1 cellular context compared by ENCODE assay signal in the genomic region with DNA sequence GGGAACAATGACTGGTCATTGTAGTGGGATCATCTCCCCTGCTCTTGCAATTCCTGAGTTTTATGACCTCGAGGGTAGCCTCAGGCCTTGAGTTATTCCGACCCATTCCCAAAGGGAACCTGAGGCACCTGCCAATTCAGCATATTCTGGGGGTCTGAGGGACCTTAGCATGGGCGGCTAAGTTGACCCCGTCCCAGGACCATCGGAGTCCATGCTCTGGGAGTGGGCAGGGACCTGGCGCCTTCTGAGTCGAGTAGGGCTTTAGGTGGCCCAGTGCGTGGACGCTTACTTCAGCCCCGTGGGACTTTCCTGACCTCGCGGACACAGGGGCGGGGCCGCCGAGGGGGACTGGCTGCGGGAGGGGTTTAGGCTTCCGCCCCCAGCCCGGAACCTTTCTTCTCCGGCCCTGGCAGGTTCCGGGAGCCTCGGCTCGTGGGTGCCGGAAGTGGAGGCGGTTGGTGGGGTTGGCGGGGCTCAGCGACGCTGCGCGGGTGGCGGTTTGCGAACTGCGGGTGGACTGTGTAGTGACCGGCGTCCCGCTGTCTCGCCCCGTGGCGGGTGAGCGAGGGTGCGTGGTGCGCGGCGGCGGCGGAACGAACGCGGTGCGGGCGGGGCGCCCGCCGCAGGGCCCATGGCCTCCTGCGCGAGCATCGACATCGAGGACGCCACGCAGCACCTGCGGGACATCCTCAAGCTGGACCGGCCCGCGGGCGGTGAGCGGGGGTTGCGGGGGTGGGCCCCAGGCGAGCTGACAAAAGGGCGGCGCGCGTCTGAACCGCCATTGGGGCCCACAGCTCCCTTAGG.
TF ChIP-seq lines count a peak whose summit lies in the region.

A gene with protein sequence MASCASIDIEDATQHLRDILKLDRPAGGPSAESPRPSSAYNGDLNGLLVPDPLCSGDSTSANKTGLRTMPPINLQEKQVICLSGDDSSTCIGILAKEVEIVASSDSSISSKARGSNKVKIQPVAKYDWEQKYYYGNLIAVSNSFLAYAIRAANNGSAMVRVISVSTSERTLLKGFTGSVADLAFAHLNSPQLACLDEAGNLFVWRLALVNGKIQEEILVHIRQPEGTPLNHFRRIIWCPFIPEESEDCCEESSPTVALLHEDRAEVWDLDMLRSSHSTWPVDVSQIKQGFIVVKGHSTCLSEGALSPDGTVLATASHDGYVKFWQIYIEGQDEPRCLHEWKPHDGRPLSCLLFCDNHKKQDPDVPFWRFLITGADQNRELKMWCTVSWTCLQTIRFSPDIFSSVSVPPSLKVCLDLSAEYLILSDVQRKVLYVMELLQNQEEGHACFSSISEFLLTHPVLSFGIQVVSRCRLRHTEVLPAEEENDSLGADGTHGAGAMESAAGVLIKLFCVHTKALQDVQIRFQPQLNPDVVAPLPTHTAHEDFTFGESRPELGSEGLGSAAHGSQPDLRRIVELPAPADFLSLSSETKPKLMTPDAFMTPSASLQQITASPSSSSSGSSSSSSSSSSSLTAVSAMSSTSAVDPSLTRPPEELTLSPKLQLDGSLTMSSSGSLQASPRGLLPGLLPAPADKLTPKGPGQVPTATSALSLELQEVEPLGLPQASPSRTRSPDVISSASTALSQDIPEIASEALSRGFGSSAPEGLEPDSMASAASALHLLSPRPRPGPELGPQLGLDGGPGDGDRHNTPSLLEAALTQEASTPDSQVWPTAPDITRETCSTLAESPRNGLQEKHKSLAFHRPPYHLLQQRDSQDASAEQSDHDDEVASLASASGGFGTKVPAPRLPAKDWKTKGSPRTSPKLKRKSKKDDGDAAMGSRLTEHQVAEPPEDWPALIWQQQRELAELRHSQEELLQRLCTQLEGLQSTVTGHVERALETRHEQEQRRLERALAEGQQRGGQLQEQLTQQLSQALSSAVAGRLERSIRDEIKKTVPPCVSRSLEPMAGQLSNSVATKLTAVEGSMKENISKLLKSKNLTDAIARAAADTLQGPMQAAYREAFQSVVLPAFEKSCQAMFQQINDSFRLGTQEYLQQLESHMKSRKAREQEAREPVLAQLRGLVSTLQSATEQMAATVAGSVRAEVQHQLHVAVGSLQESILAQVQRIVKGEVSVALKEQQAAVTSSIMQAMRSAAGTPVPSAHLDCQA (N-terminal part only) (plus strand): TSS at position 422 of the 804 bp plus-strand sequence. CDS start 210 bp downstream, at position 632.

TF ChIP-seq in SK-N-SH, 30 proteins besides CTCF, POLR2A, EP300 and RAD21 (continued from another document):
- TF ChIP-seq, protein P1, sequence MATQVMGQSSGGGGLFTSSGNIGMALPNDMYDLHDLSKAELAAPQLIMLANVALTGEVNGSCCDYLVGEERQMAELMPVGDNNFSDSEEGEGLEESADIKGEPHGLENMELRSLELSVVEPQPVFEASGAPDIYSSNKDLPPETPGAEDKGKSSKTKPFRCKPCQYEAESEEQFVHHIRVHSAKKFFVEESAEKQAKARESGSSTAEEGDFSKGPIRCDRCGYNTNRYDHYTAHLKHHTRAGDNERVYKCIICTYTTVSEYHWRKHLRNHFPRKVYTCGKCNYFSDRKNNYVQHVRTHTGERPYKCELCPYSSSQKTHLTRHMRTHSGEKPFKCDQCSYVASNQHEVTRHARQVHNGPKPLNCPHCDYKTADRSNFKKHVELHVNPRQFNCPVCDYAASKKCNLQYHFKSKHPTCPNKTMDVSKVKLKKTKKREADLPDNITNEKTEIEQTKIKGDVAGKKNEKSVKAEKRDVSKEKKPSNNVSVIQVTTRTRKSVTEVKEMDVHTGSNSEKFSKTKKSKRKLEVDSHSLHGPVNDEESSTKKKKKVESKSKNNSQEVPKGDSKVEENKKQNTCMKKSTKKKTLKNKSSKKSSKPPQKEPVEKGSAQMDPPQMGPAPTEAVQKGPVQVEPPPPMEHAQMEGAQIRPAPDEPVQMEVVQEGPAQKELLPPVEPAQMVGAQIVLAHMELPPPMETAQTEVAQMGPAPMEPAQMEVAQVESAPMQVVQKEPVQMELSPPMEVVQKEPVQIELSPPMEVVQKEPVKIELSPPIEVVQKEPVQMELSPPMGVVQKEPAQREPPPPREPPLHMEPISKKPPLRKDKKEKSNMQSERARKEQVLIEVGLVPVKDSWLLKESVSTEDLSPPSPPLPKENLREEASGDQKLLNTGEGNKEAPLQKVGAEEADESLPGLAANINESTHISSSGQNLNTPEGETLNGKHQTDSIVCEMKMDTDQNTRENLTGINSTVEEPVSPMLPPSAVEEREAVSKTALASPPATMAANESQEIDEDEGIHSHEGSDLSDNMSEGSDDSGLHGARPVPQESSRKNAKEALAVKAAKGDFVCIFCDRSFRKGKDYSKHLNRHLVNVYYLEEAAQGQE (IDR thresholded peaks at IDR 0.05; ENCODE audit: low read depth, low read length): peak; percentile 30; the same call in 1 of the 2 replicates
- TF ChIP-seq, protein P2, sequence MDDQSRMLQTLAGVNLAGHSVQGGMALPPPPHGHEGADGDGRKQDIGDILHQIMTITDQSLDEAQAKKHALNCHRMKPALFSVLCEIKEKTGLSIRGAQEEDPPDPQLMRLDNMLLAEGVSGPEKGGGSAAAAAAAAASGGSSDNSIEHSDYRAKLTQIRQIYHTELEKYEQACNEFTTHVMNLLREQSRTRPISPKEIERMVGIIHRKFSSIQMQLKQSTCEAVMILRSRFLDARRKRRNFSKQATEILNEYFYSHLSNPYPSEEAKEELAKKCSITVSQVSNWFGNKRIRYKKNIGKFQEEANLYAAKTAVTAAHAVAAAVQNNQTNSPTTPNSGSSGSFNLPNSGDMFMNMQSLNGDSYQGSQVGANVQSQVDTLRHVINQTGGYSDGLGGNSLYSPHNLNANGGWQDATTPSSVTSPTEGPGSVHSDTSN (IDR thresholded peaks at IDR 0.05): peak; percentile 67
- no peak for TF ChIP-seq FOXJ3 (CRISPR knock-in tag; IDR thresholded peaks at IDR 0.05)
- peak; percentile 70; the same call in 1 of the 2 replicates for TF ChIP-seq ZBTB33 (IDR thresholded peaks at IDR 0.05; ENCODE audit: borderline replicate concordance, low read depth)
- peak; percentile 32; the same call in 1 of the 2 replicates for TF ChIP-seq JUND (IDR thresholded peaks at IDR 0.05)
- peak; percentile 33; the same call in 1 of the 2 replicates for TF ChIP-seq FOSL2 (IDR thresholded peaks at IDR 0.05; ENCODE audit: borderline replicate concordance, low read depth)
- TF ChIP-seq TCF12 (IDR thresholded peaks at IDR 0.05): no peak
- no peak for TF ChIP-seq MEF2A (IDR thresholded peaks at IDR 0.05; ENCODE audit: borderline replicate concordance, low read depth)
- TF ChIP-seq POLR2AphosphoS5 (IDR thresholded peaks at IDR 0.05; ENCODE audit: low read depth, low read length): peak; percentile 91
- peak; percentile 49; the same call in 1 of the 2 replicates for TF ChIP-seq MXI1 (IDR thresholded peaks at IDR 0.05; ENCODE audit: low read depth, low read length)
- peak; percentile 29; the same call in 1 of the 2 replicates for TF ChIP-seq YY1 (IDR thresholded peaks at IDR 0.05; ENCODE audit: low read depth)
- TF ChIP-seq CHD2 (IDR thresholded peaks at IDR 0.05; ENCODE audit: low read length, partially characterized antibody): peak; percentile 88
- TF ChIP-seq, protein P3, sequence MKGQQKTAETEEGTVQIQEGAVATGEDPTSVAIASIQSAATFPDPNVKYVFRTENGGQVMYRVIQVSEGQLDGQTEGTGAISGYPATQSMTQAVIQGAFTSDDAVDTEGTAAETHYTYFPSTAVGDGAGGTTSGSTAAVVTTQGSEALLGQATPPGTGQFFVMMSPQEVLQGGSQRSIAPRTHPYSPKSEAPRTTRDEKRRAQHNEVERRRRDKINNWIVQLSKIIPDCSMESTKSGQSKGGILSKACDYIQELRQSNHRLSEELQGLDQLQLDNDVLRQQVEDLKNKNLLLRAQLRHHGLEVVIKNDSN (IDR thresholded peaks at IDR 0.05; ENCODE audit: borderline replicate concordance, low read depth): no peak
- no peak for TF ChIP-seq NRF1 (IDR thresholded peaks at IDR 0.05; ENCODE audit: low read depth, low read length)
- TF ChIP-seq NFIC (IDR thresholded peaks at IDR 0.05; ENCODE audit: borderline replicate concordance): peak; percentile 33; the same call in 1 of the 2 replicates
- no peak for TF ChIP-seq SMC3 (IDR thresholded peaks at IDR 0.05; ENCODE audit: low read depth, low read length)
- TF ChIP-seq GABPA (IDR thresholded peaks at IDR 0.05; ENCODE audit: low read depth): peak; percentile 90
TF ChIP-seq in SK-N-SH: peak in this region for 15.
